8 cellular contexts compared by ENCODE assay signal in the genomic region with DNA sequence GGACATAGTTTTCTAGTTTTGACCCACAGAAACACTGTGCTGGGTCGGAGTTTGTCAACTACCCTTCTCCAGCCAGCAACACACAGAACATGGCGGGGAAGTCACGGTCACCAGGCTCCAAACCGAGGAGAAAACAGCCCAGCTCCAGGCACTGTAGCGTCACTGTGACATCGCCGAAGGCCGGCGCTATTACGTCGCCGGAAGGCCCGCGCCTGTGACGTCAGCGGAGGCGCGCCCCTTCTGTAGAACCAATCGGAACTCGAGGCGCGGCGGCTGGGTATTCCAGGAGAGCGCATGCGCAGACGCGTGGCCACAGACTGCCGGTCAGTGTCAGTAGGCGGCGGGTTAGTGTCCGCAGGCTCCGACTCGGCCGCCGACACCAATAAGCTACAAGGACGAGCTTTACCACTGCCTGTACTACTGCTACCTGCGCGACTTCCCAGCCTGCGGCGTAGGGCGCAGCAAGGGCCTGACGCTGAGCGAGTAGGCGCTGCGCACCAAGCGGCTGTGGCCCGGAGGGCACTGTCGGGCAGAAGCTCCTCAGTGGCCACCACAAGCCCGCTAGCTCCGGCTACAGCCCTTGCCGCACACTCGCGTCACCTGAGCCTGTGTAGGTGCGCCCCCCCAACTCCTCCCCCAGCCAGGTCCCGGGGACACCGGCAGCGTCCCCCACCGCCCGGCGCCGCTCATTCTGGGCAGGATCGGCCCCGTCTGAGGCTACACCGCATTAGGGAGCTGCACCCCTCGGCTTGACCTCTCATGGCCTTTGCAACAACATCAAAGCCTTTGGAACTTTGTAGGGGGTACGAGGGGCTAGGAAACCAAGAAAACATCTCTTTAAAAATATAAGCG. TPM values are rescaled to one million over a fixed set of nuclear protein-coding genes. Genes with fewer than 3 reads are reported as not detected.
DNase-seq lines count a peak whose midpoint lies in the region; ATAC-seq and TF ChIP-seq lines count a peak whose summit lies in the region.

No MANE protein-coding gene starts in this region.

- no peaks in the 10 kb centered on the region for H4K20me1 ChIP-seq in MM.1S (ENCODE audit: insufficient read depth, low read length)

- no peaks in the 10 kb centered on the region for H3K36me3 Mint-ChIP-seq in nephron progenitor cell (ENCODE audit: low read depth)

- TF ChIP-seq CTCF in MM.1S (IDR thresholded peaks at IDR 0.05; ENCODE audit: low read length) (no peak), fibroblast of villous mesenchyme (IDR thresholded peaks at IDR 0.05; ENCODE audit: insufficient read depth, low read depth, low read length) (peak; percentile 18), nephron progenitor cell (IDR thresholded peaks at IDR 0.05) (no peak)

- ATAC-seq in stimulated activated naive CD8-positive, alpha-beta T cell treated with anti-CD3 and anti-CD28 coated beads, Interleukin-15, Interleukin-2, amounts not matched to agents 100 U/mL and 50 U/mL, for 24 hours, result peak; percentile 94

- H3K9me2 ChIP-seq in MM.1S (replicated peaks; ENCODE audit: insufficient read depth, low read length), result no peaks in the 10 kb centered on the region

- H3K27me3 ChIP-seq in H7 (ENCODE audit: control insufficient read depth, insufficient read depth, low read length) (no peaks in the 10 kb centered on the region), MM.1S (replicated peaks; ENCODE audit: insufficient read depth, low read length) (no peaks in the 10 kb centered on the region)

- H3K27ac Mint-ChIP-seq in nephron progenitor cell, result peak overlapping the region; percentile 98

- H3K36me3 ChIP-seq in H7 (replicated peaks; ENCODE audit: control insufficient read depth, insufficient read depth, low read length), result no peaks in the 10 kb centered on the region
- H3K36me3 ChIP-seq in MM.1S (replicated peaks; ENCODE audit: insufficient read depth, low read length), result no peaks in the 10 kb centered on the region

- no peaks in the 10 kb centered on the region for H3K4me1 ChIP-seq in MM.1S (ENCODE audit: low read length)

- H3K4me2 ChIP-seq in MM.1S (ENCODE audit: low read depth, low read length), result peak overlapping the region; percentile 83

- H3K27ac ChIP-seq in MM.1S (ENCODE audit: low read length), result no peak overlapping the region; the same call in 1 of the 2 replicates

- peaks cover 6% of the 10 kb centered on the region for H3K27me3 Mint-ChIP-seq in nephron progenitor cell (ENCODE audit: low read depth, poor library complexity)

- DNase-seq in ELR (ENCODE audit: low read depth) (peak; percentile 94), H7 (peak; percentile 95), MM.1S (peak; percentile 92), SIG-M5 (lab: John Stamatoyannopoulos, UW) (peak; percentile 63), fibroblast of villous mesenchyme (ENCODE audit: low read depth) (peak; percentile 97), nephron progenitor cell (peak; percentile 98)
- DNase-seq in activated gamma-delta T cell treated with anti-CD3 and anti-CD28 coated beads, Interleukin-2, amount 50 U/mL, for 16 hours (ENCODE audit: low read depth), result peak; percentile 79
- peak; percentile 96 for DNase-seq in stimulated activated naive CD8-positive, alpha-beta T cell treated with anti-CD3 and anti-CD28 coated beads, Interleukin-15, Interleukin-2, amounts not matched to agents 100 U/mL and 50 U/mL, for 24 hours

- H3F3A ChIP-seq in MM.1S (ENCODE audit: insufficient read depth, low read length), result no peaks in the 10 kb centered on the region

- H2AFZ ChIP-seq in MM.1S (ENCODE audit: low read length), result peak overlapping the region; percentile 97

- H3K9ac ChIP-seq in MM.1S (ENCODE audit: low read length), result peak overlapping the region; percentile 58; the same call in 1 of the 2 replicates

- H3K4me1 Mint-ChIP-seq in nephron progenitor cell, result peaks cover 17% of the 10 kb centered on the region

- H3K9me3 Mint-ChIP-seq in nephron progenitor cell, result no peaks in the 10 kb centered on the region

- H3K9me3 ChIP-seq in MM.1S (replicated peaks; ENCODE audit: insufficient read depth, low read length), result no peaks in the 10 kb centered on the region

- H3K79me2 ChIP-seq in MM.1S (ENCODE audit: low read length), result no peaks in the 10 kb centered on the region

- H3K4me3 ChIP-seq in H7 (ENCODE audit: insufficient read depth, low read depth, low read length), result peak overlapping the region; percentile 84
- H3K4me3 ChIP-seq in MM.1S (ENCODE audit: low read length), result peak overlapping the region; percentile 77
- peak overlapping the region; percentile 62 for H3K4me3 ChIP-seq in fibroblast of villous mesenchyme (ENCODE audit: low read depth, low read length)

- peak overlapping the region; percentile 83 for H3K4me3 Mint-ChIP-seq in nephron progenitor cell

RNA-seq across cellular contexts. Expression of a gene that starts 35.1 kb away (rescaled TPM):
- 7.0 and 7.6 TPM in 2 replicates for total RNA-seq in H7 (2014; rRNA removed; shearing (Covaris generic))
- total RNA-seq in fibroblast of villous mesenchyme, result 0.43 and 0.64 TPM in 2 replicates
